1 cellular context compared by ENCODE assay signal in genomic region chr22:44968736-44969135, GRCh38.
TF ChIP-seq lines count a peak whose summit lies in the region.

No MANE protein-coding gene starts in this region.

TF ChIP-seq in GM23338, 12 proteins besides CTCF, POLR2A, EP300 and RAD21 (continued from another document):
- TF ChIP-seq ZNF462 (CRISPR knock-in tag; IDR thresholded peaks at IDR 0.05) (no peak), REST (IDR thresholded peaks at IDR 0.05; ENCODE audit: unreplicated experiment) (no peak), STAT1 (IDR thresholded peaks at IDR 0.05; ENCODE audit: unreplicated experiment) (no peak), JUNB (IDR thresholded peaks at IDR 0.05; ENCODE audit: unreplicated experiment) (no peak)
